Comparison of ENCODE assay signal across 34 cellular contexts in the genomic region with DNA sequence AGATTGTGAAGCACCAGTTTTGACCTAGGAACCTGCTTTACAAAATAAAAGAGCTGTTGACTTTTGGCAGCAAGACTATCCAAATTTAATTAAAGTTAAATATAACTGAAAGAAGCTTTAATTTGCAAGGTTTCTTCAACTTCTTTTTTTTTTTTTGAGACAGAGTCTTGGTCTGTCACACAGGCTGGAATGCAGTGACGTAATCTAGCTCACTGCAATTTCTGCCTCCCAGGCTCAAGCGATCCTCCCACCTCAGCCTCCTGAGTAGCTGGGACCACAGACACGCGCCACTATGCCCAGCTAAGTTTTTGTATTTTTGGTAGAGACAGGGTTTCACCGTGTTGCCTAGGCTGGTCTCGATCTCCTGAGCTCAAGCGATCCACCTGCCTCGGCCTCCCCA.
"Had no signal": no experiment of that assay in that cellular context is flagged by ENCODE, and none has a peak within 500 bp of the region (broad histone marks: within the 10 kb centered on the region; RNA-seq: fewer than 3 reads in every experiment).

No MANE protein-coding gene starts in this region.

- FAIRE-seq: astrocyte, bronchial epithelial cell, endometrium, endothelial cell of umbilical vein had no signal

- H3K27ac ChIP-seq: brain microvascular endothelial cell, coronary artery, epithelial cell of prostate, esophagus squamous epithelium, heart right ventricle had no signal

- H3K27me3 ChIP-seq: brain microvascular endothelial cell, dorsolateral prefrontal cortex, esophagus squamous epithelium, gastroesophageal sphincter, heart right ventricle had no signal

- H3K27ac Mint-ChIP-seq: activated CD8-positive, alpha-beta T cell treated with anti-CD3 and anti-CD28 coated beads for 36 hours; activated naive CD8-positive, alpha-beta T cell; activated T-helper 17 cell treated with anti-CD3 and anti-CD28 coated beads, Interleukin-2, amount 50 U/mL, for 72 hours; dendritic cell treated with granulocyte-macrophage colony-stimulating factor and Interleukin-4, amounts not matched to agents 40 ng/mL and 50 ng/mL, for 4 days; effector memory CD8-positive, alpha-beta T cell; T-cell; T-helper 1 cell treated with Interleukin-12 subunit alpha and Interleukin-12 subunit beta and Interleukin-4 antibody, amounts not matched to agents 30 μg/mL and 1 μg/mL, for 36 hours had no signal

- DNase-seq: activated CD4-positive, alpha-beta T cell treated with anti-CD3 and anti-CD28 coated beads for 1 hour; activated CD4-positive, alpha-beta T cell treated with anti-CD3 and anti-CD28 coated beads for 4 hours; activated CD4-positive, alpha-beta T cell treated with anti-CD3 and anti-CD28 coated beads, Interleukin-2, amount 50 U/mL, for 1 hour; activated CD4-positive, alpha-beta T cell treated with anti-CD3 and anti-CD28 coated beads, Interleukin-2, amount 50 U/mL, for 48 hours; activated CD8-positive, alpha-beta memory T cell treated with anti-CD3 and anti-CD28 coated beads for 24 hours; activated CD8-positive, alpha-beta T cell treated with anti-CD3 and anti-CD28 coated beads for 36 hours; activated effector memory CD4-positive, alpha-beta T cell treated with Interleukin-2 at 50 U/mL for 16 hours; activated gamma-delta T cell treated with Interleukin-2 at 50 U/mL for 16 hours; activated naive CD4-positive, alpha-beta T cell treated with anti-CD3 and anti-CD28 coated beads, Interleukin-2, amount 50 U/mL, for 16 hours; activated naive CD4-positive, alpha-beta T cell treated with Interleukin-2 at 50 U/mL for 16 hours; activated T-cell treated with anti-CD3 and anti-CD28 coated beads, Interleukin-2, amount 50 U/mL, for 4 hours; amniotic stem cell; anterior cingulate cortex; brain microvascular endothelial cell; dorsolateral prefrontal cortex; effector CD4-positive, alpha-beta T cell; effector memory CD8-positive, alpha-beta T cell; esophagus squamous epithelium; foreskin melanocyte; heart right ventricle; T-cell; T-helper 9 cell had no signal

- H3K4me3 Mint-ChIP-seq: activated CD8-positive, alpha-beta T cell treated with anti-CD3 and anti-CD28 coated beads for 36 hours; activated naive CD8-positive, alpha-beta T cell; activated T-cell treated with anti-CD3 and anti-CD28 coated beads, Interleukin-2, amount 50 U/mL, for 4 hours; activated T-helper 17 cell treated with anti-CD3 and anti-CD28 coated beads, Interleukin-2, amount 50 U/mL, for 72 hours; central memory CD8-positive, alpha-beta T cell; dendritic cell treated with granulocyte-macrophage colony-stimulating factor and Interleukin-4, amounts not matched to agents 40 ng/mL and 50 ng/mL, for 4 days; effector memory CD8-positive, alpha-beta T cell; T-cell; T-helper 1 cell treated with Interleukin-12 subunit alpha and Interleukin-12 subunit beta and Interleukin-4 antibody, amounts not matched to agents 30 μg/mL and 1 μg/mL, for 36 hours had no signal

- H3K4me1 ChIP-seq: esophagus squamous epithelium had no signal

- H3K4me3 ChIP-seq: coronary artery, dorsolateral prefrontal cortex, esophagus squamous epithelium, gastroesophageal sphincter, heart right ventricle had no signal

- H3K4me1 Mint-ChIP-seq: activated T-helper 17 cell treated with anti-CD3 and anti-CD28 coated beads, Interleukin-2, amount 50 U/mL, for 72 hours; central memory CD8-positive, alpha-beta T cell had no signal

- H3K9me3 Mint-ChIP-seq: activated CD8-positive, alpha-beta T cell treated with anti-CD3 and anti-CD28 coated beads for 36 hours; activated T-cell treated with anti-CD3 and anti-CD28 coated beads, Interleukin-2, amount 50 U/mL, for 4 hours; activated T-helper 17 cell treated with anti-CD3 and anti-CD28 coated beads, Interleukin-2, amount 50 U/mL, for 72 hours; central memory CD8-positive, alpha-beta T cell; dendritic cell treated with granulocyte-macrophage colony-stimulating factor and Interleukin-4, amounts not matched to agents 40 ng/mL and 50 ng/mL, for 4 days; effector memory CD8-positive, alpha-beta T cell; T-cell; T-helper 1 cell treated with Interleukin-12 subunit alpha and Interleukin-12 subunit beta and Interleukin-4 antibody, amounts not matched to agents 30 μg/mL and 1 μg/mL, for 36 hours had no signal

- H3K9me3 ChIP-seq: esophagus squamous epithelium, gastroesophageal sphincter, heart right ventricle had no signal

- ATAC-seq: activated CD8-positive, alpha-beta T cell treated with anti-CD3 and anti-CD28 coated beads for 36 hours; activated T-cell treated with anti-CD3 and anti-CD28 coated beads, Interleukin-2, amount 50 U/mL, for 4 hours; activated T-helper 17 cell treated with anti-CD3 and anti-CD28 coated beads, Interleukin-2, amount 50 U/mL, for 72 hours; effector memory CD8-positive, alpha-beta T cell; gastroesophageal sphincter; heart right ventricle; T-cell had no signal

- H3K27me3 Mint-ChIP-seq: activated CD8-positive, alpha-beta T cell treated with anti-CD3 and anti-CD28 coated beads for 36 hours; activated naive CD8-positive, alpha-beta T cell; activated T-helper 17 cell treated with anti-CD3 and anti-CD28 coated beads, Interleukin-2, amount 50 U/mL, for 72 hours; central memory CD8-positive, alpha-beta T cell; dendritic cell treated with granulocyte-macrophage colony-stimulating factor and Interleukin-4, amounts not matched to agents 40 ng/mL and 50 ng/mL, for 4 days; effector memory CD8-positive, alpha-beta T cell; T-cell had no signal
